Comparison of ENCODE assay signal across 9 cellular contexts in the genomic region with DNA sequence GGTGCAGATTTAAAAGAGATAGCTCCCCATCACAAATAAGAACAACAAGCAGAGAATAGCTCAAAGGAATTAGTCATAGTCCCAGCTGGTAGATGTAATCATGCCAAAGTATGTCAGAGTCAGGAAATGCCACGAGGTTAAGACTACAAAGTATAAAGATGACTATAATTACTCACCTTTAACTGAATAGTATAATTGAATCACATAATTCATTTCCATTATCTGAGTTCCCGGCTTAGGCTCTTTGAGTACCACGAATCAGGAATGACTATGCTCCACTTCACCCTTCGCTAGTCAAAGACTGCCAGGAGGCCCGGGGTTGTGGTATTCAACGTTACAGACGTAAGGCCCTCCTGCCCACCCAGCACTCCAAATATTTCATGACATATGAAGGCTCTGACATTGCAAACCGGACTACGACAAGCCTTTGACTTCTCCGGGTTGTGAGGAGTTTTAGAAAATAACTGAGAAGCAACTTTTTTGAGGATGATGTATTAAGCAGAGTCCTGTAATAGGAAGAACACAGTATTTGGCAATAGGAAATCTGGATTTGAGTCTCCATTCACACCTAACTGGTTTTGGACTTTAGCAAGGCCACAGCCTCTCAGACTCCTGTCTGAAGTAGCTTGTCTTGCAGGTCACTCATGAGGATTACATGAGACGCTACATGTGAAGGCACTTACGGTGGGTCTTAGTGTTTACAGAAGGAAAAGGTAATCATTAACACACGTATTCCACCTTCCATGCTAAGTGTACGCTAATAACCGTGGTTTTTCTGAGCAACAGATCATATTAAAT.
DNase-seq lines count a peak whose midpoint lies in the region; ATAC-seq, FAIRE-seq and TF ChIP-seq lines count a peak whose summit lies in the region.
"Had no signal": no experiment of that assay in that cellular context is flagged by ENCODE, and none has a peak within 500 bp of the region (broad histone marks: within the 10 kb centered on the region; RNA-seq: fewer than 3 reads in every experiment).

No MANE protein-coding gene starts in this region.

- peaks cover 12% of the 10 kb centered on the region for H3K36me3 Mint-ChIP-seq in activated T-helper 17 cell treated with anti-CD3 and anti-CD28 coated beads, Interleukin-2, amount 50 U/mL, for 72 hours (ENCODE audit: low read depth)

- H3K4me3 Mint-ChIP-seq in activated T-helper 17 cell treated with anti-CD3 and anti-CD28 coated beads, Interleukin-2, amount 50 U/mL, for 72 hours = peak overlapping the region; percentile 68

- H3K9me1 ChIP-seq in keratinocyte (ENCODE audit: control insufficient read depth, extremely low read depth, insufficient read depth, low read length) = no peaks in the 10 kb centered on the region

- H3K4me2 ChIP-seq in keratinocyte (ENCODE audit: control insufficient read depth, extremely low read depth, insufficient read depth, low read depth, low read length) = peak overlapping the region; percentile 68

- peaks cover 28% of the 10 kb centered on the region for H3K4me1 Mint-ChIP-seq in activated T-helper 17 cell treated with anti-CD3 and anti-CD28 coated beads, Interleukin-2, amount 50 U/mL, for 72 hours

- peak; percentile 95 for FAIRE-seq in keratinocyte (lab: Jason Lieb, UNC)

- no peaks in the 10 kb centered on the region for H3K27me3 Mint-ChIP-seq in activated T-helper 17 cell treated with anti-CD3 and anti-CD28 coated beads, Interleukin-2, amount 50 U/mL, for 72 hours

- H3K27ac Mint-ChIP-seq in activated T-helper 17 cell treated with anti-CD3 and anti-CD28 coated beads, Interleukin-2, amount 50 U/mL, for 72 hours = peak overlapping the region; percentile 97

- 78% methylated on average over 15 of the region's 15 CpGs for WGBS in urinary bladder

- TF ChIP-seq CTCF in keratinocyte (optimal IDR thresholded peaks at IDR 0.05 in 1 of 3, IDR thresholded peaks at IDR 0.05 in 1 of 3, conservative IDR thresholded peaks at IDR 0.05 in 1 of 3; ENCODE audit: extremely low read depth in 1 of 3, insufficient read depth in 2 of 3, low read length in 3 of 3) = no peak

- no peaks in the 10 kb centered on the region for H3K27me3 ChIP-seq in keratinocyte (ENCODE audit: control insufficient read depth, extremely low read depth, insufficient read depth, low read length)

- H3K79me2 ChIP-seq in keratinocyte (ENCODE audit: control insufficient read depth, insufficient read depth, low read length) = no peaks in the 10 kb centered on the region

- dilution Hi-C loops in keratinocyte (cut with MboI; ENCODE audit: extremely low pct_ligation_motif_present, low sequenced_read_pairs) = no loop called here

- H3K4me3 ChIP-seq in keratinocyte (ENCODE audit: control insufficient read depth in 2 of 3, extremely low read depth in 1 of 3, insufficient read depth in 2 of 3, low read depth in 1 of 3, low read length in 3 of 3) = no peak overlapping the region
- H3K4me3 ChIP-seq in urinary bladder (ENCODE audit: low read depth, low read length) = no peak overlapping the region

- H4K20me1 ChIP-seq in keratinocyte (ENCODE audit: control insufficient read depth, extremely low read depth, insufficient read depth, low read length) = no peaks in the 10 kb centered on the region

- H3K36me3 ChIP-seq in keratinocyte (ENCODE audit: control insufficient read depth in 2 of 2, extremely low read depth in 1 of 2, insufficient read depth in 2 of 2, low read length in 2 of 2) = no peaks in the 10 kb centered on the region
- no peaks in the 10 kb centered on the region for H3K36me3 ChIP-seq in urinary bladder (ENCODE audit: insufficient read depth)

- peak; percentile 47 for DNase-seq in activated naive CD4-positive, alpha-beta T cell treated with Interleukin-2 at 50 U/mL for 16 hours
- DNase-seq in activated naive CD4-positive, alpha-beta T cell (lab: John Stamatoyannopoulos, UW) = no peak
- DNase-seq in keratinocyte (ENCODE audit: low read depth, low spot score) (peak; percentile 60), NAMALWA (ENCODE audit: low spot score) (no peak), NCI-H1417 treated with DMSO at 0.1 percent for 48 hours (lab: John Stamatoyannopoulos, UW) (no peak), HuH-7.5 (ENCODE audit: low spot score) (no peak)
- DNase-seq: activated B cell treated with CpG ODN at 0.5 μM for 24 hours had no signal

- H3K4me1 ChIP-seq in keratinocyte (ENCODE audit: control insufficient read depth, extremely low read depth, insufficient read depth, low read length) (peaks cover 27% of the 10 kb centered on the region), urinary bladder (ENCODE audit: insufficient read depth) (peaks cover 2% of the 10 kb centered on the region)

- H2AFZ ChIP-seq in keratinocyte (ENCODE audit: control insufficient read depth, low read length) = no peak overlapping the region

- H3K27ac ChIP-seq in keratinocyte (ENCODE audit: control insufficient read depth, insufficient read depth, low read length) (peak overlapping the region; percentile 45), urinary bladder (ENCODE audit: low read depth) (peak overlapping the region; percentile 81)

- no peaks in the 10 kb centered on the region for H3K9me3 ChIP-seq in keratinocyte (ENCODE audit: control insufficient read depth, low read depth, low read length)

- H3K9me3 Mint-ChIP-seq in activated T-helper 17 cell treated with anti-CD3 and anti-CD28 coated beads, Interleukin-2, amount 50 U/mL, for 72 hours = peaks cover 3% of the 10 kb centered on the region
- H3K9me3 Mint-ChIP-seq: activated B cell treated with CpG ODN at 0.5 μM for 24 hours had no signal

- H3K9ac ChIP-seq in keratinocyte (ENCODE audit: control insufficient read depth, extremely low read depth, insufficient read depth, low read length) = no peak overlapping the region

- peak; percentile 64 for ATAC-seq in activated T-helper 17 cell treated with anti-CD3 and anti-CD28 coated beads, Interleukin-2, amount 50 U/mL, for 72 hours (replicated peaks)

Comparison
In these comparisons a context has a peak if more than half of its experiments do, and no peak if none do; other contexts are left out.
1. DNase-seq: peak in activated naive CD4-positive, alpha-beta T cell treated with Interleukin-2 at 50 U/mL for 16 hours (single experiment) and keratinocyte (single experiment); none in activated naive CD4-positive, alpha-beta T cell (0 of 4), NAMALWA (single experiment), NCI-H1417 treated with DMSO at 0.1 percent for 48 hours (single experiment) and HuH-7.5 (single experiment).